ENCODE assay signal across 8 cellular contexts in the genomic region with DNA sequence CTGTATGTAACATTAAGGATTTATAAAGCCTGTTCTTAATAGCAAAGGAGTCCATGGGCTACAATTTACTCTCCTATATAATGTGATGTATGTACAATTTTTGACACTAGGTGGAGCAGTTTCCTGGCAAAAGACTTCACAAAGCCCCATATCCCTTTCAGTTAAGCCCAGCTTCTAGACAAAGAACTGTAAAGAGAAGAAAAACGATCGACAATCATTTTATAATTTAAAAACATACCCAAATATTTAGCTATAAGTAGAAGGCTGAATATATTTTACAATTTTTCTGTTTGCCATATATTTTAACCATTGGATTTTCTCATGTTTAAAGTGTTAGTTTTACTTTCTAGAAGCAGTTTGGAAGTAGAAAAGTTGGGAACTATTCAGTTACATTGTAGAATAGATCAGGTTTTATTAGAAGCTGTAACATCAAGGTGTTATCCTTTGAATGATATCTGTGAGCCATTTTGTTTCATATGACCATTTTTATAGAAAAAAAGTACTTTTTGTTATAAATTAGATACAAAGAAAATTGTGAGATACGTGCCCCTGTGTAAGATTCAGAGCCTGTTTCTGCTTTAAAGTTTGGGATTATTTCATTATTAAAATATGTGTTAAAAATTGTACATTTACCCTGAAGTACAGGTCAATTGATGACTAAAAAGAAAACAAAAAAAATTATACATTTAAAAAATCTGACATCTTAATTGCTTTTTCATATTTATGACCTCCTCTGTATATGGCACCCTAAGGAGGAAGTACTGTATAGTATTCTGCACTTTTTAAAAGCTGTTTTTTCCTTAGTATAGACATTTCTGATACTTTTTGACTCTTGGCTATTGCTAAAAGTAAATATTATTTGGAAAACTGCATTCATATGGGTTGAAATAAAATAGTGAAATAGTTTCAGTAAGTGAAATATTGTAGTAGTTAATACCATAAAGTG. TPM values are rescaled to one million over a fixed set of nuclear protein-coding genes. Genes with fewer than 3 reads are reported as not detected.
A peak's percentile ranks its signal among the peaks of the same experiment; 100 is the strongest.
DNase-seq lines count a peak whose midpoint lies in the region; ATAC-seq and TF ChIP-seq lines count a peak whose summit lies in the region.

No MANE protein-coding gene starts in this region.

- H3K27ac ChIP-seq in coronary artery (peak overlapping the region; percentile 35), right lobe of liver (peak overlapping the region in 2 of 3 donors; percentile 25 to 74)

- TF ChIP-seq POLR2A in right lobe of liver (IDR thresholded peaks at IDR 0.05), result no peak

- no peaks in the 10 kb centered on the region for H3K36me3 ChIP-seq in right lobe of liver

- WGBS in right lobe of liver (ENCODE audit: insufficient coverage, low coverage, low lambda C conversion rate, missing lambda C conversion rate), result 27% methylated on average over 3 of the region's 3 CpGs

- TF ChIP-seq CTCF in coronary artery (IDR thresholded peaks at IDR 0.05) (peak; percentile 47), right lobe of liver (IDR thresholded peaks at IDR 0.05) (peak; percentile 74 to 85 (median 76))

- DNase-seq in COR-L47 (lab: John Stamatoyannopoulos, UW), result peak; percentile 54
- peak; percentile 55 for DNase-seq in NCI-H1105 (lab: John Stamatoyannopoulos, UW)
- DNase-seq in SIG-M5 (lab: John Stamatoyannopoulos, UW), result peak; percentile 39
- no peak for DNase-seq in coronary artery (ENCODE audit: low spot score)
- DNase-seq in right lobe of liver, result no peak
- DNase-seq in superior temporal gyrus (ENCODE audit: extremely low spot score), result peak; percentile 96

- H3K4me3 ChIP-seq in coronary artery (peak overlapping the region; percentile 18), right lobe of liver (no peak overlapping the region)

- intact Hi-C loops in right lobe of liver (cut with DNase I), result no loop called here

- ATAC-seq in GM21390 (IDR thresholded peaks at IDR 0.05; ENCODE audit: unreplicated experiment), result peak; percentile 61
- ATAC-seq in right lobe of liver, result peak; percentile 78 to 91 (median 86)
- ATAC-seq in HG02623 (IDR thresholded peaks at IDR 0.05; ENCODE audit: unreplicated experiment), result no peak

- H3K27me3 ChIP-seq in right lobe of liver, result no peaks in the 10 kb centered on the region

- peaks cover 0 to 8% (median 2%) of the 10 kb centered on the region in 4 donors for H3K4me1 ChIP-seq in right lobe of liver

- no peaks in the 10 kb centered on the region for H3K9me3 ChIP-seq in right lobe of liver

RNA-seq across cellular contexts. Expression of a gene that starts 46.3 kb away (rescaled TPM):
- total RNA-seq in right lobe of liver, result 100 to 1,000 TPM in 4 of 6 experiments, 10 to 100 TPM in 2; 56.9 to 247 (median 160) TPM

RNA-seq across cellular contexts. Expression of a gene that starts 46.6 kb away (rescaled TPM):
- total RNA-seq in right lobe of liver, result 10 to 100 TPM; 13.1 to 50.8 (median 19.7) TPM

Comparison
In these comparisons a context has a peak if more than half of its experiments do, and no peak if none do; other contexts are left out.
1. DNase-seq: peak in COR-L47 (single experiment), NCI-H1105 (single experiment), SIG-M5 (single experiment) and superior temporal gyrus (single experiment); none in coronary artery (single experiment) and right lobe of liver (0 of 3).